ENCODE assay signal across 15 cellular contexts in genomic region chr5:609506-609905, GRCh38. TPM values are rescaled to one million over a fixed set of nuclear protein-coding genes. Genes with fewer than 3 reads are reported as not detected.
DNase-seq lines count a peak whose midpoint lies in the region; ATAC-seq lines count a peak whose summit lies in the region.
"Had no signal": no experiment of that assay in that cellular context is flagged by ENCODE, and none has a peak within 500 bp of the region (broad histone marks: within the 10 kb centered on the region; RNA-seq: fewer than 3 reads in every experiment).

No MANE protein-coding gene starts in this region.

- H3K27me3 Mint-ChIP-seq in activated T-cell treated with anti-CD3 and anti-CD28 coated beads, Interleukin-2, amount 50 U/mL, for 24 hours, result peaks cover 19% of the 10 kb centered on the region
- H3K27me3 Mint-ChIP-seq in activated T-cell treated with anti-CD3 and anti-CD28 coated beads, Interleukin-2, amount 50 U/mL, for 4 hours (ENCODE audit: low read depth), result peaks cover 18% of the 10 kb centered on the region

- H3K4me1 Mint-ChIP-seq in activated T-cell treated with anti-CD3 and anti-CD28 coated beads, Interleukin-2, amount 50 U/mL, for 24 hours (ENCODE audit: low read depth), result peaks cover 37% of the 10 kb centered on the region
- H3K4me1 Mint-ChIP-seq in activated T-cell treated with anti-CD3 and anti-CD28 coated beads, Interleukin-2, amount 50 U/mL, for 4 hours (ENCODE audit: low read depth), result peaks cover 26% of the 10 kb centered on the region

- H3K9me3 Mint-ChIP-seq in activated T-cell treated with anti-CD3 and anti-CD28 coated beads, Interleukin-2, amount 50 U/mL, for 24 hours, result no peaks in the 10 kb centered on the region
- H3K9me3 Mint-ChIP-seq in activated T-cell treated with anti-CD3 and anti-CD28 coated beads, Interleukin-2, amount 50 U/mL, for 4 hours, result no peaks in the 10 kb centered on the region
- H3K9me3 Mint-ChIP-seq: CD4-positive, alpha-beta T cell had no signal

- ATAC-seq in activated T-cell treated with anti-CD3 and anti-CD28 coated beads, Interleukin-2, amount 50 U/mL, for 4 hours, result no peak
- ATAC-seq in GM21360 (IDR thresholded peaks at IDR 0.05; ENCODE audit: unreplicated experiment), result no peak
- ATAC-seq: GM12878 had no signal

- peak; percentile 22 for DNase-seq in activated T-cell treated with anti-CD3 and anti-CD28 coated beads, Interleukin-2, amount 50 U/mL, for 24 hours
- DNase-seq in activated T-cell treated with anti-CD3 and anti-CD28 coated beads, Interleukin-2, amount 50 U/mL, for 4 hours, result no peak
- peak; percentile 73 for DNase-seq in mesenteric fat pad (ENCODE audit: low spot score)
- peak; percentile 10 for DNase-seq in posterior vena cava (ENCODE audit: low spot score)
- DNase-seq in cerebellar cortex (ENCODE audit: low spot score), result no peak
- no peak for DNase-seq in NCI-H774 (lab: John Stamatoyannopoulos, UW)
- DNase-seq: C1 segment of cervical spinal cord; Calu3; CD4-positive, alpha-beta T cell; DMS79; HCEC 1CT; HFFc6 had no signal

- no peak overlapping the region for H3K4me3 Mint-ChIP-seq in activated T-cell treated with anti-CD3 and anti-CD28 coated beads, Interleukin-2, amount 50 U/mL, for 24 hours
- no peak overlapping the region for H3K4me3 Mint-ChIP-seq in activated T-cell treated with anti-CD3 and anti-CD28 coated beads, Interleukin-2, amount 50 U/mL, for 4 hours
- H3K4me3 Mint-ChIP-seq: HFFc6 had no signal

- no peak overlapping the region for H3K27ac Mint-ChIP-seq in activated T-cell treated with anti-CD3 and anti-CD28 coated beads, Interleukin-2, amount 50 U/mL, for 24 hours
- H3K27ac Mint-ChIP-seq: B cell; CD4-positive, alpha-beta T cell; HFFc6 had no signal

- H3K36me3 Mint-ChIP-seq in activated T-cell treated with anti-CD3 and anti-CD28 coated beads, Interleukin-2, amount 50 U/mL, for 24 hours (ENCODE audit: low read depth), result peaks cover 12% of the 10 kb centered on the region
- H3K36me3 Mint-ChIP-seq in activated T-cell treated with anti-CD3 and anti-CD28 coated beads, Interleukin-2, amount 50 U/mL, for 4 hours (ENCODE audit: insufficient read depth), result no peaks in the 10 kb centered on the region

- intact Hi-C loops in posterior vena cava (cut with DNase I), result no loop called here

RNA-seq across cellular contexts. Expression of gene CEP72, which starts 2.6 kb away (rescaled TPM):
- total RNA-seq in activated T-cell treated with anti-CD3 and anti-CD28 coated beads, Interleukin-2, amount 50 U/mL, for 4 hours, result 10 to 100 TPM; 19.7 to 20.4 (median 19.9) TPM
- total RNA-seq in mesenteric fat pad (2.0 TPM), posterior vena cava (1 to 10 TPM; 1.9 to 2.4 TPM)

Comparison
In these comparisons a context has a peak if more than half of its experiments do, and no peak if none do; other contexts are left out.
1. DNase-seq: peak in activated T-cell treated with anti-CD3 and anti-CD28 coated beads, Interleukin-2, amount 50 U/mL, for 24 hours (single experiment), mesenteric fat pad (single experiment) and posterior vena cava (single experiment); none in activated T-cell treated with anti-CD3 and anti-CD28 coated beads, Interleukin-2, amount 50 U/mL, for 4 hours (single experiment), cerebellar cortex (single experiment) and NCI-H774 (single experiment).